28 cellular contexts compared by ENCODE assay signal in genomic region chr9:34732478-34732877, GRCh38. TPM values are rescaled to one million over a fixed set of nuclear protein-coding genes. Genes with fewer than 3 reads are reported as not detected.
"Had no signal": no experiment of that assay in that cellular context is flagged by ENCODE, and none has a peak within 500 bp of the region (broad histone marks: within the 10 kb centered on the region; RNA-seq: fewer than 3 reads in every experiment).

No MANE protein-coding gene starts in this region.

- H3K4me3 ChIP-seq: stomach, suprapubic skin, testis, thoracic aorta, thyroid gland, tibial artery, tibial nerve, transverse colon, upper lobe of left lung, upper lobe of right lung, uterus, vagina had no signal

- H3K27me3 ChIP-seq: stomach, suprapubic skin, testis, thyroid gland, tibial artery, tibial nerve, transverse colon, upper lobe of left lung, upper lobe of right lung, uterus, vagina had no signal

- ATAC-seq: stimulated activated effector memory CD8-positive, alpha-beta T cell treated with anti-CD3 and anti-CD28 coated beads, Interleukin-12 subunit alpha, Interleukin-12 subunit beta, amount 100 ng/mL, for 72 hours; stimulated activated memory B cell treated with anti-CD40 and anti-IgM and Interleukin-4, amounts not matched to agents 10 μg/mL and 1 μg/mL and 100 μg/mL, for 72 hours; stimulated activated naive B cell treated with anti-CD40 and anti-IgM and Interleukin-4, amounts not matched to agents 10 μg/mL and 1 μg/mL and 100 μg/mL, for 72 hours; stimulated activated naive CD8-positive, alpha-beta T cell treated with anti-CD3 and anti-CD28 coated beads, Interleukin-15, amount 100 ng/mL, for 72 hours; stimulated activated naive CD8-positive, alpha-beta T cell treated with anti-CD3 and anti-CD28 coated beads, Interleukin-15, Interleukin-2, amounts not matched to agents 100 U/mL and 50 U/mL, for 24 hours; upper lobe of right lung had no signal

- H3K27ac ChIP-seq: stomach, suprapubic skin, testis, thoracic aorta, thyroid gland, tibial artery, tibial nerve, transverse colon, upper lobe of left lung, upper lobe of right lung, uterus, vagina had no signal

- H3K4me1 ChIP-seq: suprapubic skin, testis, thyroid gland, tibial artery, tibial nerve, transverse colon, upper lobe of left lung, upper lobe of right lung, uterus, vagina had no signal

- H3K36me3 ChIP-seq: stomach, suprapubic skin, thoracic aorta, thyroid gland, tibial artery, tibial nerve, transverse colon, upper lobe of left lung, upper lobe of right lung, uterus, vagina had no signal

- H3K9me3 ChIP-seq: stomach, suprapubic skin, testis, thoracic aorta, thyroid gland, tibial artery, tibial nerve, transverse colon, upper lobe of left lung, upper lobe of right lung, uterus, vagina had no signal

- DNase-seq: stimulated activated CD4-positive, alpha-beta T cell treated with anti-CD3 and anti-CD28 coated beads, Interleukin-2, amount 100 ng/mL, for 48 hours; stimulated activated CD4-positive, alpha-beta T cell treated with anti-CD3 and anti-CD28 coated beads, Interleukin-4, amount 100 ng/mL, for 1 hour; stimulated activated CD4-positive, alpha-beta T cell treated with anti-CD3 and anti-CD28 coated beads, Interleukin-4, amount 100 ng/mL, for 24 hours; stimulated activated CD4-positive, alpha-beta T cell treated with anti-CD3 and anti-CD28 coated beads, Interleukin-4, amount 100 ng/mL, for 4 hours; stimulated activated CD8-positive, alpha-beta memory T cell treated with anti-CD3 and anti-CD28 coated beads, Interleukin-4, amount 100 ng/mL, for 48 hours; stimulated activated naive B cell treated with anti-CD40 and anti-IgM and Interleukin-4, amounts not matched to agents 10 μg/mL and 1 μg/mL and 100 μg/mL, for 72 hours; stimulated activated naive CD4-positive, alpha-beta T cell; stimulated activated naive CD4-positive, alpha-beta T cell treated with Interleukin-2 at 50 U/mL for 16 hours; stimulated activated naive CD8-positive, alpha-beta T cell treated with anti-CD3 and anti-CD28 coated beads, Interleukin-15, amount 100 ng/mL, for 72 hours; stimulated activated naive CD8-positive, alpha-beta T cell treated with anti-CD3 and anti-CD28 coated beads, Interleukin-15, Interleukin-2, amounts not matched to agents 100 U/mL and 50 U/mL, for 24 hours; stomach; substantia nigra; testis; thyroid gland; tibial artery; transverse colon; trophoblast cell; upper lobe of left lung; upper lobe of right lung; uterus had no signal

- FAIRE-seq: urothelium cell line had no signal

RNA-seq across cellular contexts. Expression of gene CCL21, which starts 22.5 kb away (rescaled TPM):
- total RNA-seq: temporal lobe had no signal

RNA-seq across cellular contexts. Expression of gene CCL19, which starts 41.4 kb away (rescaled TPM):
- total RNA-seq: temporal lobe, testis, tibial nerve, transverse colon had no signal
